11 cellular contexts compared by ENCODE assay signal in the genomic region with DNA sequence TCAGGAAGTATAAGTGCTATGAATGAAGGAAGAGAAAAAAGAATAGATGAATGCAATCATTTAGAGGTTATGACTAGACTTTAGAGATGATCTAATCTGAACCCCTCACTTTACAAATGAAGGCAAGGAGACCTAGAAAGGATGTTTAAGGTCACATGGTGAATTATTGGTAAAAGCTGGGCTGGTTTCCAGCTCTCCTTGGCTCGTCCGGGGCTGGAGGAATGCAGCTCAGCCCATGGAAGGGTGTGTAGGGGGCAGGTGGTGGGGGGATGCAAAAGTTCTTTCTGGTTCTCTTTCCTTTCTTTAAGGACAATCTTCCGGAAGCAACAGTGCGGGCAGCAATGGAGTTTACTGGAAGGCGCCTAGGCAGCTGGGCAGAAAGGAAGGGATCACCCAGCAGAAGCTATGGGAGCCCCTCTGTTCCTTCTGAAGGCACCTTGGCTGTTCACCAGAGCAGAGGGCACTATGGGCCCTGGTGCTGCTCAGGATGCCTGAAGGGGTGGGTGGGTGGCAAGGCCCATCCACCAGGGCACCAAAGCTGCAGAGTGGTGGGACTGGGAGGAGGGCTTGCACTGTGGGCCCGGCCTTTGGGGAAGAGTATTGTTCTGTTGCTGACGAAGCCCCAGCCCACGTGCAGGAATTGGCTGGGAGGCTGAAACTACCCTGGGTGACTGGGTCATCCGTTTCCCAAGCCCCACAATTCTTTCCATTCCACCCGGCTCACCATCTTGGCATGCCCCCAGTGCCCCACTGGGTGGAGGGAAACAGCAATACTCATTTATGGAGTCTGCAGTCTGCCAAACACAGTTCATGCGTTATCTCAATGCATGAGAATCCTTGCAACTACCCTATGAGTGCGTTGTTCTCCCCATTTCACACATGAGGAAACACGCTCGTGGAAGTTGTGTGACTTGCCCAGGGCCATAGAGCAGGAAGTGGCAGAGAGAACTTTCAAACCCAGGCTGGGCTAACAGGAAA.
DNase-seq lines count a peak whose midpoint lies in the region; ATAC-seq and TF ChIP-seq lines count a peak whose summit lies in the region.
"Had no signal": no experiment of that assay in that cellular context is flagged by ENCODE, and none has a peak within 500 bp of the region (broad histone marks: within the 10 kb centered on the region; RNA-seq: fewer than 3 reads in every experiment).

No MANE protein-coding gene starts in this region.

- H4K20me1 ChIP-seq in IMR-90 (ENCODE audit: insufficient read depth, low read length) (no peaks in the 10 kb centered on the region), osteoblast (ENCODE audit: insufficient read depth, low read length) (no peaks in the 10 kb centered on the region)

- no peak overlapping the region for H3K4me2 ChIP-seq in IMR-90 (ENCODE audit: low read depth, low read length)
- no peak overlapping the region for H3K4me2 ChIP-seq in osteoblast (ENCODE audit: insufficient read depth, low read length)

- peaks cover 30% of the 10 kb centered on the region for H3K4me1 ChIP-seq in IMR-90 (ENCODE audit: control insufficient read depth, insufficient read depth, low read length)
- H3K4me1 ChIP-seq in osteoblast (ENCODE audit: insufficient read depth, low read length): peaks cover 53% of the 10 kb centered on the region

- peak overlapping the region; percentile 74 for H2BK120ac ChIP-seq in IMR-90 (ENCODE audit: low read depth, low read length)

- peak overlapping the region; percentile 65 for H3K4ac ChIP-seq in IMR-90 (ENCODE audit: low read depth, low read length)

- no TSS peak for BruUV-seq in IMR-90 (replicated peaks; lab: Mats Ljungman, UMichigan)

- no peak overlapping the region for H3K4me3 Mint-ChIP-seq in natural killer cell

- H4K91ac ChIP-seq in IMR-90 (ENCODE audit: insufficient read depth, low read depth, low read length): peak overlapping the region; percentile 44; the same call in 1 of the 2 replicates

- H3K27ac Mint-ChIP-seq in natural killer cell: peak overlapping the region in 1 of 2 donors; percentile 59

- CTCF ChIA-PET in IMR-90 (lab: Yijun Ruan, JAX): interaction anchor here (0.6 to 1.5 kb wide), 3 partner anchors 28 to 113 kb away, joined by 3 read pairs; no protein-coding TSS in a partner anchor

- peak overlapping the region; percentile 28; the same call in 1 of the 2 replicates for H3K27ac ChIP-seq in IMR-90 (ENCODE audit: insufficient read depth, low read length)
- peak overlapping the region; percentile 72 for H3K27ac ChIP-seq in osteoblast (ENCODE audit: low read depth, low read length)

- H3K9me3 Mint-ChIP-seq in natural killer cell: no peaks in the 10 kb centered on the region

- H2AFZ ChIP-seq in IMR-90 (replicated peaks; ENCODE audit: low read length, poor library complexity): peak overlapping the region; percentile 58
- peak overlapping the region; percentile 7 for H2AFZ ChIP-seq in osteoblast (ENCODE audit: low read length)

- no peak for TF ChIP-seq POLR2A in IMR-90 (IDR thresholded peaks at IDR 0.05; ENCODE audit: low read depth, low read length)

- H3K36me3 Mint-ChIP-seq in natural killer cell: no peaks in the 10 kb centered on the region

- no peak overlapping the region for H3K56ac ChIP-seq in IMR-90 (ENCODE audit: extremely low read depth, insufficient read depth, low read length)

- peak overlapping the region; percentile 72 for H2BK20ac ChIP-seq in IMR-90 (ENCODE audit: low read depth, low read length)

- POLR2A ChIA-PET in IMR-90 (lab: Charles Lee; ENCODE audit: unreplicated experiment): interaction anchor here (0.9 kb wide), 1 partner anchor 74 kb away, joined by 4 read pairs; no protein-coding TSS in a partner anchor

- ATAC-seq in IMR-90 (ENCODE audit: low read depth): no peak
- ATAC-seq in HG02970 (IDR thresholded peaks at IDR 0.05; ENCODE audit: low FRiP score, unreplicated experiment): no peak
- ATAC-seq in natural killer cell: no peak

- peak overlapping the region; percentile 80; the same call in 2 of the 3 replicates for H2BK15ac ChIP-seq in IMR-90 (ENCODE audit: low read depth, low read length)

- H3K79me2 ChIP-seq in osteoblast (ENCODE audit: insufficient read depth, low read length): no peaks in the 10 kb centered on the region

- H3K23ac ChIP-seq in IMR-90 (ENCODE audit: low read depth, low read length): no peak overlapping the region

- no peak for TF ChIP-seq CTCF in AG10803 (conservative IDR thresholded peaks at IDR 0.05; ENCODE audit: low read length)
- TF ChIP-seq CTCF in IMR-90 (conservative IDR thresholded peaks at IDR 0.05; ENCODE audit: low read depth, low read length): no peak
- no peak for TF ChIP-seq CTCF in osteoblast (IDR thresholded peaks at IDR 0.05; ENCODE audit: extremely low read depth, low read depth, low read length)
- TF ChIP-seq CTCF in natural killer cell (IDR thresholded peaks at IDR 0.05): no peak

- 75% methylated on average over 1 of the region's 14 CpGs; no CpG with 5 or more reads in 1 of the 2 experiments for WGBS in IMR-90 (ENCODE audit: extremely low coverage in 2 of 2, insufficient read length in 1 of 2), 2 experiments

- peaks cover 14 to 38% of the 10 kb centered on the region in 2 donors for H3K4me1 Mint-ChIP-seq in natural killer cell

- no peak overlapping the region for H2BK5ac ChIP-seq in IMR-90 (ENCODE audit: low read depth, low read length, poor library complexity, severe bottlenecking)

- H3K27me3 Mint-ChIP-seq in natural killer cell (ENCODE audit: low read depth in 2 of 2): no peaks in the 10 kb centered on the region

- H3K27me3 ChIP-seq in IMR-90 (ENCODE audit: control insufficient read depth, insufficient read depth, low read length) (no peaks in the 10 kb centered on the region), osteoblast (ENCODE audit: insufficient read depth, low read length) (no peaks in the 10 kb centered on the region)

- H3K4me3 ChIP-seq in AG10803 (ENCODE audit: low read length) (no peak overlapping the region), IMR-90 (ENCODE audit: insufficient read depth, low read depth, low read length) (no peak overlapping the region), osteoblast (ENCODE audit: insufficient read depth, low read length) (no peak overlapping the region)

- H4K8ac ChIP-seq in IMR-90 (ENCODE audit: low read depth in 2 of 2, low read length in 2 of 2): peak overlapping the region; percentile 11 to 12; a peak in 2 of 4 replicates

- peak overlapping the region; percentile 19; the same call in 1 of the 2 replicates for H3K18ac ChIP-seq in IMR-90 (ENCODE audit: low read depth, low read length)

- H3K9me1 ChIP-seq in IMR-90 (ENCODE audit: insufficient read depth, low read length): peaks cover 26% of the 10 kb centered on the region

- peak overlapping the region; percentile 86 for H2AK9ac ChIP-seq in IMR-90 (replicated peaks; ENCODE audit: low read depth, low read length, poor library complexity)

- H3K9me3 ChIP-seq in IMR-90 (ENCODE audit: control insufficient read depth, insufficient read depth, low read length) (no peaks in the 10 kb centered on the region), osteoblast (ENCODE audit: low read depth, low read length) (no peaks in the 10 kb centered on the region)

- TF ChIP-seq RAD21 in IMR-90 (IDR thresholded peaks at IDR 0.05; ENCODE audit: low read length): no peak

- H3K9ac ChIP-seq in IMR-90 (ENCODE audit: low read depth, low read length): no peak overlapping the region

- H4K5ac ChIP-seq in IMR-90 (ENCODE audit: low read depth, low read length): 0 out of 2 replicates have a peak overlapping the region, but pooled peaks have one; percentile 0

- dilution Hi-C loops in IMR-90 (cut with HindIII; ENCODE audit: low sequenced_read_pairs, unreplicated experiment): no loop called here

- intact Hi-C loops in IMR-90 (cut with micrococcal nuclease): no loop called here
- intact Hi-C loops in natural killer cell (cut with micrococcal nuclease): no loop called here

- peaks cover 3 to 24% of the 10 kb centered on the region in 2 experiments; a peak in 2 of 4 replicates for H3K79me1 ChIP-seq in IMR-90 (ENCODE audit: low read depth in 1 of 2, low read length in 2 of 2)

- H3K36me3 ChIP-seq in IMR-90 (ENCODE audit: control insufficient read depth, insufficient read depth, low read length) (no peaks in the 10 kb centered on the region), osteoblast (ENCODE audit: insufficient read depth, low read length) (no peaks in the 10 kb centered on the region)

- no peak overlapping the region for H3K14ac ChIP-seq in IMR-90 (replicated peaks; ENCODE audit: low read depth, low read length)

- DNase-seq in AG10803 (ENCODE audit: low read depth) (peak; percentile 70), IMR-90 (peak; percentile 44), dermis microvascular lymphatic vessel endothelial cell (ENCODE audit: low read depth in 2 of 2) (peak; percentile 91 to 92), osteoblast (ENCODE audit: insufficient read length, low spot score, missing footprints) (peak; percentile 89), NCI-H774 (lab: John Stamatoyannopoulos, UW) (no peak), activated T-cell treated with anti-CD3 and anti-CD28 coated beads for 4 hours (no peak), natural killer cell (no peak)
- DNase-seq: activated CD8-positive, alpha-beta memory T cell treated with anti-CD3 and anti-CD28 coated beads, Interleukin-2, amount 50 U/mL, for 48 hours; DMS53; effector memory CD4-positive, alpha-beta T cell had no signal

- H2AK5ac ChIP-seq in IMR-90 (ENCODE audit: low read depth, low read length): peak overlapping the region; percentile 66

- in situ Hi-C loops in IMR-90 (cut with MboI; ENCODE audit: low sequenced_read_pairs): no loop called here

TF ChIP-seq in IMR-90, 13 proteins besides CTCF, POLR2A, EP300 and RAD21:
- TF ChIP-seq, protein P1, sequence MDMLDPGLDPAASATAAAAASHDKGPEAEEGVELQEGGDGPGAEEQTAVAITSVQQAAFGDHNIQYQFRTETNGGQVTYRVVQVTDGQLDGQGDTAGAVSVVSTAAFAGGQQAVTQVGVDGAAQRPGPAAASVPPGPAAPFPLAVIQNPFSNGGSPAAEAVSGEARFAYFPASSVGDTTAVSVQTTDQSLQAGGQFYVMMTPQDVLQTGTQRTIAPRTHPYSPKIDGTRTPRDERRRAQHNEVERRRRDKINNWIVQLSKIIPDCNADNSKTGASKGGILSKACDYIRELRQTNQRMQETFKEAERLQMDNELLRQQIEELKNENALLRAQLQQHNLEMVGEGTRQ (IDR thresholded peaks at IDR 0.05; ENCODE audit: low read depth, low read length): 0 out of 2 replicates have a peak, but pooled peaks have one; percentile 7
- TF ChIP-seq ELK1 (IDR thresholded peaks at IDR 0.05; ENCODE audit: borderline replicate concordance, low read depth, low read length): no peak

Comparison
In these comparisons a context has a peak if more than half of its experiments do, and no peak if none do; other contexts are left out.
1. DNase-seq: peak in AG10803 (single experiment), IMR-90 (single experiment), dermis microvascular lymphatic vessel endothelial cell (2 of 2) and osteoblast (single experiment); none in NCI-H774 (single experiment), activated T-cell treated with anti-CD3 and anti-CD28 coated beads for 4 hours (single experiment) and natural killer cell (single experiment).